In genomic region chr10:58963101-58963534, GRCh38 we compare ENCODE assay signal across 14 cellular contexts.
DNase-seq lines count a peak whose midpoint lies in the region; FAIRE-seq and TF ChIP-seq lines count a peak whose summit lies in the region.
"Had no signal": no experiment of that assay in that cellular context is flagged by ENCODE, and none has a peak within 500 bp of the region (broad histone marks: within the 10 kb centered on the region; RNA-seq: fewer than 3 reads in every experiment).

No MANE protein-coding gene starts in this region.

- H3K27me3 ChIP-seq in MM.1S (replicated peaks; ENCODE audit: insufficient read depth, low read length) = no peaks in the 10 kb centered on the region

- H3K27ac Mint-ChIP-seq in neural crest cell (ENCODE audit: unreplicated experiment) = no peak overlapping the region

- no peaks in the 10 kb centered on the region for H3K9me2 ChIP-seq in MM.1S (replicated peaks; ENCODE audit: insufficient read depth, low read length)

- DNase-seq in DMS53 (lab: John Stamatoyannopoulos, UW) (peak; percentile 85), MM.1S (no peak), caudate nucleus (lab: John Stamatoyannopoulos, UW) (peak in 33 of 61 donors; percentile 5 to 65 (median 30)), neural crest cell (ENCODE audit: low read depth, low spot score) (no peak), DMS153 treated with DMSO at 0.1 percent for 48 hours (lab: John Stamatoyannopoulos, UW; ENCODE audit: unreplicated experiment) (no peak), GM12892 (ENCODE audit: insufficient read length) (no peak), NCI-H2081 (lab: John Stamatoyannopoulos, UW) (no peak), amniotic stem cell (lab: John Stamatoyannopoulos, UW) (no peak)
- DNase-seq: activated gamma-delta T cell treated with Interleukin-2 at 50 U/mL for 16 hours; lower lobe of right lung; NCI-H2029; stimulated activated CD4-positive, alpha-beta T cell treated with anti-CD3 and anti-CD28 coated beads, Interleukin-12 subunit alpha, Interleukin-12 subunit beta, amount 100 ng/mL, for 4 hours; stimulated activated naive CD8-positive, alpha-beta T cell treated with anti-CD3 and anti-CD28 coated beads, Interleukin-15, Interleukin-2, amounts not matched to agents 100 U/mL and 50 U/mL, for 24 hours; T1000 had no signal

- TF ChIP-seq CTCF in MM.1S (IDR thresholded peaks at IDR 0.05; ENCODE audit: low read length) = peak; percentile 19; the same call in 1 of the 2 replicates
- TF ChIP-seq CTCF in neural crest cell (conservative IDR thresholded peaks at IDR 0.05) = peak; percentile 50

- no peaks in the 10 kb centered on the region for H3K27me3 Mint-ChIP-seq in neural crest cell (ENCODE audit: low read depth)

- H3K9me3 ChIP-seq in MM.1S (replicated peaks; ENCODE audit: insufficient read depth, low read length) = no peaks in the 10 kb centered on the region
- H3K9me3 ChIP-seq: lower lobe of right lung had no signal

- FAIRE-seq in GM12892 (lab: Jason Lieb, UNC) = no peak

- H3K4me3 Mint-ChIP-seq in neural crest cell = no peak overlapping the region

- H2AFZ ChIP-seq in MM.1S (ENCODE audit: low read length) = no peak overlapping the region

- H3K4me1 ChIP-seq in MM.1S (ENCODE audit: low read length) = no peaks in the 10 kb centered on the region
- H3K4me1 ChIP-seq: lower lobe of right lung had no signal

- peaks cover 50% of the 10 kb centered on the region for H3K4me1 Mint-ChIP-seq in neural crest cell

- H3K9me3 Mint-ChIP-seq in neural crest cell = peaks cover 2% of the 10 kb centered on the region

- no peak overlapping the region for H3K4me3 ChIP-seq in MM.1S (ENCODE audit: low read length)
- H3K4me3 ChIP-seq: lower lobe of right lung had no signal

- H3K36me3 Mint-ChIP-seq in neural crest cell (ENCODE audit: low read depth) = no peaks in the 10 kb centered on the region

- H3K36me3 ChIP-seq in MM.1S (replicated peaks; ENCODE audit: insufficient read depth, low read length) = no peaks in the 10 kb centered on the region
- H3K36me3 ChIP-seq: lower lobe of right lung had no signal

- no peak overlapping the region for H3K4me2 ChIP-seq in MM.1S (ENCODE audit: low read depth, low read length)

- no peak overlapping the region for H3K27ac ChIP-seq in MM.1S (ENCODE audit: low read length)
- peak overlapping the region; percentile 97 for H3K27ac ChIP-seq in caudate nucleus (ENCODE audit: low read depth, low read length)
- H3K27ac ChIP-seq: lower lobe of right lung had no signal

- no peaks in the 10 kb centered on the region for H3F3A ChIP-seq in MM.1S (ENCODE audit: insufficient read depth, low read length)

- no peaks in the 10 kb centered on the region for H4K20me1 ChIP-seq in MM.1S (ENCODE audit: insufficient read depth, low read length)

- no peaks in the 10 kb centered on the region for H3K79me2 ChIP-seq in MM.1S (ENCODE audit: low read length)

- no peak for TF ChIP-seq POLR2A in GM12892 (IDR thresholded peaks at IDR 0.05; ENCODE audit: low read depth, low read length)

- no peak overlapping the region for H3K9ac ChIP-seq in MM.1S (ENCODE audit: low read length)

Comparison
In these comparisons a context has a peak if more than half of its experiments do, and no peak if none do; other contexts are left out.
1. DNase-seq: peak in DMS53 (single experiment) and caudate nucleus (33 of 61); none in MM.1S (single experiment), neural crest cell (single experiment), DMS153 treated with DMSO at 0.1 percent for 48 hours (single experiment), GM12892 (single experiment), NCI-H2081 (0 of 2) and amniotic stem cell (single experiment).